ENCODE assay signal across 1 cellular context in the genomic region with DNA sequence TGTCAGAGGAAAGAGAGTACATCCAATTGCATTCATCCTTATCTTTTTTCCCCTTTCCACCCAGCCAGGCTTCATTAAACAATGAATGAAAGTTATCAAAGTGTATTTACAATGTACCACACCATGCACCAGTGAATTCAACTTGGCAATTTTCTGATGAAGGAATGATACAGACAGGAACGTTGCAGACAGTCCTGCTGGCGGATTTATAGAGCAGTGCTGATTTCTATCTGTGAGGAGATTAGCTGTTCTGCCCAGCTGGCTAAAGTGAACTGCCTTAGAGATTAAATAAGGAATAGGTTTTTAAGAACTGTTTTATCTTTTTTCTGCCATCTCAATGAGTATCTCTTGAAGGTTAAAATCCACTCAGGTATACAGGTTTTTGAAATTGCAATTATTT.
TF ChIP-seq lines count a peak whose summit lies in the region.

No MANE protein-coding gene starts in this region.

TF ChIP-seq in H1, 55 proteins besides CTCF, POLR2A, EP300 and RAD21 (continued from another document):
- TF ChIP-seq, protein P1, sequence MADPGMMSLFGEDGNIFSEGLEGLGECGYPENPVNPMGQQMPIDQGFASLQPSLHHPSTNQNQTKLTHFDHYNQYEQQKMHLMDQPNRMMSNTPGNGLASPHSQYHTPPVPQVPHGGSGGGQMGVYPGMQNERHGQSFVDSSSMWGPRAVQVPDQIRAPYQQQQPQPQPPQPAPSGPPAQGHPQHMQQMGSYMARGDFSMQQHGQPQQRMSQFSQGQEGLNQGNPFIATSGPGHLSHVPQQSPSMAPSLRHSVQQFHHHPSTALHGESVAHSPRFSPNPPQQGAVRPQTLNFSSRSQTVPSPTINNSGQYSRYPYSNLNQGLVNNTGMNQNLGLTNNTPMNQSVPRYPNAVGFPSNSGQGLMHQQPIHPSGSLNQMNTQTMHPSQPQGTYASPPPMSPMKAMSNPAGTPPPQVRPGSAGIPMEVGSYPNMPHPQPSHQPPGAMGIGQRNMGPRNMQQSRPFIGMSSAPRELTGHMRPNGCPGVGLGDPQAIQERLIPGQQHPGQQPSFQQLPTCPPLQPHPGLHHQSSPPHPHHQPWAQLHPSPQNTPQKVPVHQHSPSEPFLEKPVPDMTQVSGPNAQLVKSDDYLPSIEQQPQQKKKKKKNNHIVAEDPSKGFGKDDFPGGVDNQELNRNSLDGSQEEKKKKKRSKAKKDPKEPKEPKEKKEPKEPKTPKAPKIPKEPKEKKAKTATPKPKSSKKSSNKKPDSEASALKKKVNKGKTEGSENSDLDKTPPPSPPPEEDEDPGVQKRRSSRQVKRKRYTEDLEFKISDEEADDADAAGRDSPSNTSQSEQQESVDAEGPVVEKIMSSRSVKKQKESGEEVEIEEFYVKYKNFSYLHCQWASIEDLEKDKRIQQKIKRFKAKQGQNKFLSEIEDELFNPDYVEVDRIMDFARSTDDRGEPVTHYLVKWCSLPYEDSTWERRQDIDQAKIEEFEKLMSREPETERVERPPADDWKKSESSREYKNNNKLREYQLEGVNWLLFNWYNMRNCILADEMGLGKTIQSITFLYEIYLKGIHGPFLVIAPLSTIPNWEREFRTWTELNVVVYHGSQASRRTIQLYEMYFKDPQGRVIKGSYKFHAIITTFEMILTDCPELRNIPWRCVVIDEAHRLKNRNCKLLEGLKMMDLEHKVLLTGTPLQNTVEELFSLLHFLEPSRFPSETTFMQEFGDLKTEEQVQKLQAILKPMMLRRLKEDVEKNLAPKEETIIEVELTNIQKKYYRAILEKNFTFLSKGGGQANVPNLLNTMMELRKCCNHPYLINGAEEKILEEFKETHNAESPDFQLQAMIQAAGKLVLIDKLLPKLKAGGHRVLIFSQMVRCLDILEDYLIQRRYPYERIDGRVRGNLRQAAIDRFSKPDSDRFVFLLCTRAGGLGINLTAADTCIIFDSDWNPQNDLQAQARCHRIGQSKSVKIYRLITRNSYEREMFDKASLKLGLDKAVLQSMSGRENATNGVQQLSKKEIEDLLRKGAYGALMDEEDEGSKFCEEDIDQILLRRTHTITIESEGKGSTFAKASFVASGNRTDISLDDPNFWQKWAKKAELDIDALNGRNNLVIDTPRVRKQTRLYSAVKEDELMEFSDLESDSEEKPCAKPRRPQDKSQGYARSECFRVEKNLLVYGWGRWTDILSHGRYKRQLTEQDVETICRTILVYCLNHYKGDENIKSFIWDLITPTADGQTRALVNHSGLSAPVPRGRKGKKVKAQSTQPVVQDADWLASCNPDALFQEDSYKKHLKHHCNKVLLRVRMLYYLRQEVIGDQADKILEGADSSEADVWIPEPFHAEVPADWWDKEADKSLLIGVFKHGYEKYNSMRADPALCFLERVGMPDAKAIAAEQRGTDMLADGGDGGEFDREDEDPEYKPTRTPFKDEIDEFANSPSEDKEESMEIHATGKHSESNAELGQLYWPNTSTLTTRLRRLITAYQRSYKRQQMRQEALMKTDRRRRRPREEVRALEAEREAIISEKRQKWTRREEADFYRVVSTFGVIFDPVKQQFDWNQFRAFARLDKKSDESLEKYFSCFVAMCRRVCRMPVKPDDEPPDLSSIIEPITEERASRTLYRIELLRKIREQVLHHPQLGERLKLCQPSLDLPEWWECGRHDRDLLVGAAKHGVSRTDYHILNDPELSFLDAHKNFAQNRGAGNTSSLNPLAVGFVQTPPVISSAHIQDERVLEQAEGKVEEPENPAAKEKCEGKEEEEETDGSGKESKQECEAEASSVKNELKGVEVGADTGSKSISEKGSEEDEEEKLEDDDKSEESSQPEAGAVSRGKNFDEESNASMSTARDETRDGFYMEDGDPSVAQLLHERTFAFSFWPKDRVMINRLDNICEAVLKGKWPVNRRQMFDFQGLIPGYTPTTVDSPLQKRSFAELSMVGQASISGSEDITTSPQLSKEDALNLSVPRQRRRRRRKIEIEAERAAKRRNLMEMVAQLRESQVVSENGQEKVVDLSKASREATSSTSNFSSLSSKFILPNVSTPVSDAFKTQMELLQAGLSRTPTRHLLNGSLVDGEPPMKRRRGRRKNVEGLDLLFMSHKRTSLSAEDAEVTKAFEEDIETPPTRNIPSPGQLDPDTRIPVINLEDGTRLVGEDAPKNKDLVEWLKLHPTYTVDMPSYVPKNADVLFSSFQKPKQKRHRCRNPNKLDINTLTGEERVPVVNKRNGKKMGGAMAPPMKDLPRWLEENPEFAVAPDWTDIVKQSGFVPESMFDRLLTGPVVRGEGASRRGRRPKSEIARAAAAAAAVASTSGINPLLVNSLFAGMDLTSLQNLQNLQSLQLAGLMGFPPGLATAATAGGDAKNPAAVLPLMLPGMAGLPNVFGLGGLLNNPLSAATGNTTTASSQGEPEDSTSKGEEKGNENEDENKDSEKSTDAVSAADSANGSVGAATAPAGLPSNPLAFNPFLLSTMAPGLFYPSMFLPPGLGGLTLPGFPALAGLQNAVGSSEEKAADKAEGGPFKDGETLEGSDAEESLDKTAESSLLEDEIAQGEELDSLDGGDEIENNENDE (IDR thresholded peaks at IDR 0.05; ENCODE audit: insufficient replicate concordance, low read length) = no peak
- TF ChIP-seq TBP (IDR thresholded peaks at IDR 0.05; ENCODE audit: low read depth, low read length) = no peak
- no peak for TF ChIP-seq CREB1 (IDR thresholded peaks at IDR 0.05)
- TF ChIP-seq BACH1 (IDR thresholded peaks at IDR 0.05; ENCODE audit: low read length) = no peak
- TF ChIP-seq, protein P2, sequence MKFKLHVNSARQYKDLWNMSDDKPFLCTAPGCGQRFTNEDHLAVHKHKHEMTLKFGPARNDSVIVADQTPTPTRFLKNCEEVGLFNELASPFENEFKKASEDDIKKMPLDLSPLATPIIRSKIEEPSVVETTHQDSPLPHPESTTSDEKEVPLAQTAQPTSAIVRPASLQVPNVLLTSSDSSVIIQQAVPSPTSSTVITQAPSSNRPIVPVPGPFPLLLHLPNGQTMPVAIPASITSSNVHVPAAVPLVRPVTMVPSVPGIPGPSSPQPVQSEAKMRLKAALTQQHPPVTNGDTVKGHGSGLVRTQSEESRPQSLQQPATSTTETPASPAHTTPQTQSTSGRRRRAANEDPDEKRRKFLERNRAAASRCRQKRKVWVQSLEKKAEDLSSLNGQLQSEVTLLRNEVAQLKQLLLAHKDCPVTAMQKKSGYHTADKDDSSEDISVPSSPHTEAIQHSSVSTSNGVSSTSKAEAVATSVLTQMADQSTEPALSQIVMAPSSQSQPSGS (IDR thresholded peaks at IDR 0.05; ENCODE audit: low read length) = no peak
- no peak for TF ChIP-seq KDM1A (IDR thresholded peaks at IDR 0.05; ENCODE audit: borderline replicate concordance, low read length)
- no peak for TF ChIP-seq JUN (IDR thresholded peaks at IDR 0.05; ENCODE audit: low read depth, low read length)
- TF ChIP-seq TEAD4 (IDR thresholded peaks at IDR 0.05; ENCODE audit: low read depth, low read length) = no peak
- no peak for TF ChIP-seq MAFK (IDR thresholded peaks at IDR 0.05; ENCODE audit: low read depth, low read length)
- TF ChIP-seq, protein P3, sequence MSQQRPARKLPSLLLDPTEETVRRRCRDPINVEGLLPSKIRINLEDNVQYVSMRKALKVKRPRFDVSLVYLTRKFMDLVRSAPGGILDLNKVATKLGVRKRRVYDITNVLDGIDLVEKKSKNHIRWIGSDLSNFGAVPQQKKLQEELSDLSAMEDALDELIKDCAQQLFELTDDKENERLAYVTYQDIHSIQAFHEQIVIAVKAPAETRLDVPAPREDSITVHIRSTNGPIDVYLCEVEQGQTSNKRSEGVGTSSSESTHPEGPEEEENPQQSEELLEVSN (IDR thresholded peaks at IDR 0.05) = no peak
- TF ChIP-seq GABPA (IDR thresholded peaks at IDR 0.05; ENCODE audit: borderline replicate concordance, insufficient read depth, low read length) = no peak
- TF ChIP-seq ASH2L (IDR thresholded peaks at IDR 0.05; ENCODE audit: low read length) = no peak
- TF ChIP-seq NANOG (IDR thresholded peaks at IDR 0.05; ENCODE audit: insufficient read depth, low read depth, low read length, poor library complexity, severe bottlenecking) = no peak
- TF ChIP-seq, protein P4, sequence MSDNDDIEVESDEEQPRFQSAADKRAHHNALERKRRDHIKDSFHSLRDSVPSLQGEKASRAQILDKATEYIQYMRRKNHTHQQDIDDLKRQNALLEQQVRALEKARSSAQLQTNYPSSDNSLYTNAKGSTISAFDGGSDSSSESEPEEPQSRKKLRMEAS (IDR thresholded peaks at IDR 0.05) = no peak
